1 cellular context compared by ENCODE assay signal in the genomic region with DNA sequence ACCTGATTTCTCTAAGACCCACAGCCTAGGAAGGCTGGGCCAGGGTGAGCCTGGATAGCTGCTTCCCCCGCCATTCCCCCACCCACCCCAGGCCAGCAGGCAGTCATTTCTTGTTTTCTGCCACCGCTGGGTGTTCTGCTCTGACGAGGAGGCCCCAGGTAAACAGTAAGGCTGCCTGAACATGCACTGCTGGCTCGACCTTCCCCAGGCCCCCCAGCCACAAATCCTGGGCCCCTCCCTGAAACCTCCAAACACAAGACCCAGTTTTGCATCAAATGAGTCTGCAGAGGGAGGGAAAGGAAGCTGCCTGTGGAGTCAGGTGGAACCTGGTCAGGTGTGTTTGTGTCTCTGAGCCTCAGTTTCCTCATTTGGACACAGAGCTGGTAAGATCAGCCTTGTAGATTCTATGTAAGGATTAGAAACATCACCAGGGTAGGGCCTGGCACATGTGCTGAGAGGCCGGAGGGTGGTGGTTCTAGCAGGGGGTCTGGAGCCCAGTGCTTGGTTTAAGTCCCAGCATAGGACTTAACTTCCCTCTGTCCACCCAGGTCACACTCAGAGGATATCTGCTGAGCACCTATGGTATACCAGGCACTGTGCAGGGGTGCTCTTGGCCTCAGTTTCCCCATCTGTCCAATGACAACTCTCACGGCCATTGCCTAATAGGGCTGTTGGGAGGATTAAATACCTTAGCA.
TF ChIP-seq lines count a peak whose summit lies in the region.

No MANE protein-coding gene starts in this region.

TF ChIP-seq in GM12878, 131 proteins besides CTCF, POLR2A, EP300 and RAD21:
- TF ChIP-seq SMC3 (IDR thresholded peaks at IDR 0.05; ENCODE audit: borderline replicate concordance, low read length) (no peak), CBFB (IDR thresholded peaks at IDR 0.05; ENCODE audit: low read depth) (no peak), KDM1A (IDR thresholded peaks at IDR 0.05; ENCODE audit: borderline replicate concordance) (no peak), SUZ12 (IDR thresholded peaks at IDR 0.05; ENCODE audit: unreplicated experiment) (no peak), TCF7 (IDR thresholded peaks at IDR 0.05; ENCODE audit: borderline replicate concordance) (no peak), JUNB (IDR thresholded peaks at IDR 0.05) (no peak), SMARCA5 (IDR thresholded peaks at IDR 0.05) (no peak), CHD1 (IDR thresholded peaks at IDR 0.05; ENCODE audit: low read depth, low read length) (no peak), PAX8 (IDR thresholded peaks at IDR 0.05) (no peak), SP1 (IDR thresholded peaks at IDR 0.05; ENCODE audit: low read depth, low read length) (no peak), RUNX3 (IDR thresholded peaks at IDR 0.05; ENCODE audit: low read length) (peak; percentile 29; the same call in 1 of the 2 replicates), EED (IDR thresholded peaks at IDR 0.05; ENCODE audit: low read depth) (0 out of 2 replicates have a peak, but pooled peaks have one; percentile 38), RFX5 (IDR thresholded peaks at IDR 0.05; ENCODE audit: low read depth, low read length) (no peak), YY1 (IDR thresholded peaks at IDR 0.05; ENCODE audit: low read depth, low read length) (0 out of 2 replicates have a peak, but pooled peaks have one; percentile 16), ASH2L (IDR thresholded peaks at IDR 0.05; ENCODE audit: borderline replicate concordance, low read depth) (no peak), KLF5 (IDR thresholded peaks at IDR 0.05; ENCODE audit: partially characterized antibody) (no peak), IRF4 (IDR thresholded peaks at IDR 0.05; ENCODE audit: low read depth, low read length) (no peak), NBN (IDR thresholded peaks at IDR 0.05) (no peak), SREBF1 (IDR thresholded peaks at IDR 0.05; ENCODE audit: low read length) (no peak), IKZF2 (IDR thresholded peaks at IDR 0.05) (no peak; a peak in 1 of 4 replicates), SUPT20H (IDR thresholded peaks at IDR 0.05; ENCODE audit: borderline replicate concordance, control insufficient read depth, low read depth, low read length) (no peak), FOXK2 (IDR thresholded peaks at IDR 0.05) (no peak), CEBPB (IDR thresholded peaks at IDR 0.05; ENCODE audit: borderline replicate concordance in 1 of 2, low read depth in 2 of 2, low read length in 2 of 2) (no peak), CREM (IDR thresholded peaks at IDR 0.05; ENCODE audit: low read depth) (peak; percentile 13; the same call in 1 of the 2 replicates), ZZZ3 (IDR thresholded peaks at IDR 0.05; ENCODE audit: control insufficient read depth, insufficient read length, low read depth) (no peak), TBL1XR1 (IDR thresholded peaks at IDR 0.05; ENCODE audit: low read depth, low read length) (no peak), LARP7 (IDR thresholded peaks at IDR 0.05) (0 out of 2 replicates have a peak, but pooled peaks have one; percentile 20), CHD2 (IDR thresholded peaks at IDR 0.05; ENCODE audit: borderline replicate concordance, low read depth, low read length) (no peak), RAD51 (IDR thresholded peaks at IDR 0.05) (no peak), STAT1 (conservative IDR thresholded peaks at IDR 0.05) (no peak), DPF2 (IDR thresholded peaks at IDR 0.05) (no peak), EGR1 (IDR thresholded peaks at IDR 0.05; ENCODE audit: borderline replicate concordance in 1 of 2, low read depth in 2 of 2, low read length in 2 of 2) (0 out of 3 replicates have a peak, but pooled peaks of 1 of the 2 experiments have one; percentile 11), RCOR1 (conservative IDR thresholded peaks at IDR 0.05; ENCODE audit: low read depth, low read length) (no peak), POLR2AphosphoS5 (IDR thresholded peaks at IDR 0.05; ENCODE audit: low read length) (no peak)
- TF ChIP-seq, protein P1, sequence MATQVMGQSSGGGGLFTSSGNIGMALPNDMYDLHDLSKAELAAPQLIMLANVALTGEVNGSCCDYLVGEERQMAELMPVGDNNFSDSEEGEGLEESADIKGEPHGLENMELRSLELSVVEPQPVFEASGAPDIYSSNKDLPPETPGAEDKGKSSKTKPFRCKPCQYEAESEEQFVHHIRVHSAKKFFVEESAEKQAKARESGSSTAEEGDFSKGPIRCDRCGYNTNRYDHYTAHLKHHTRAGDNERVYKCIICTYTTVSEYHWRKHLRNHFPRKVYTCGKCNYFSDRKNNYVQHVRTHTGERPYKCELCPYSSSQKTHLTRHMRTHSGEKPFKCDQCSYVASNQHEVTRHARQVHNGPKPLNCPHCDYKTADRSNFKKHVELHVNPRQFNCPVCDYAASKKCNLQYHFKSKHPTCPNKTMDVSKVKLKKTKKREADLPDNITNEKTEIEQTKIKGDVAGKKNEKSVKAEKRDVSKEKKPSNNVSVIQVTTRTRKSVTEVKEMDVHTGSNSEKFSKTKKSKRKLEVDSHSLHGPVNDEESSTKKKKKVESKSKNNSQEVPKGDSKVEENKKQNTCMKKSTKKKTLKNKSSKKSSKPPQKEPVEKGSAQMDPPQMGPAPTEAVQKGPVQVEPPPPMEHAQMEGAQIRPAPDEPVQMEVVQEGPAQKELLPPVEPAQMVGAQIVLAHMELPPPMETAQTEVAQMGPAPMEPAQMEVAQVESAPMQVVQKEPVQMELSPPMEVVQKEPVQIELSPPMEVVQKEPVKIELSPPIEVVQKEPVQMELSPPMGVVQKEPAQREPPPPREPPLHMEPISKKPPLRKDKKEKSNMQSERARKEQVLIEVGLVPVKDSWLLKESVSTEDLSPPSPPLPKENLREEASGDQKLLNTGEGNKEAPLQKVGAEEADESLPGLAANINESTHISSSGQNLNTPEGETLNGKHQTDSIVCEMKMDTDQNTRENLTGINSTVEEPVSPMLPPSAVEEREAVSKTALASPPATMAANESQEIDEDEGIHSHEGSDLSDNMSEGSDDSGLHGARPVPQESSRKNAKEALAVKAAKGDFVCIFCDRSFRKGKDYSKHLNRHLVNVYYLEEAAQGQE (IDR thresholded peaks at IDR 0.05; ENCODE audit: low read depth, low read length) = no peak
- TF ChIP-seq, protein P2, sequence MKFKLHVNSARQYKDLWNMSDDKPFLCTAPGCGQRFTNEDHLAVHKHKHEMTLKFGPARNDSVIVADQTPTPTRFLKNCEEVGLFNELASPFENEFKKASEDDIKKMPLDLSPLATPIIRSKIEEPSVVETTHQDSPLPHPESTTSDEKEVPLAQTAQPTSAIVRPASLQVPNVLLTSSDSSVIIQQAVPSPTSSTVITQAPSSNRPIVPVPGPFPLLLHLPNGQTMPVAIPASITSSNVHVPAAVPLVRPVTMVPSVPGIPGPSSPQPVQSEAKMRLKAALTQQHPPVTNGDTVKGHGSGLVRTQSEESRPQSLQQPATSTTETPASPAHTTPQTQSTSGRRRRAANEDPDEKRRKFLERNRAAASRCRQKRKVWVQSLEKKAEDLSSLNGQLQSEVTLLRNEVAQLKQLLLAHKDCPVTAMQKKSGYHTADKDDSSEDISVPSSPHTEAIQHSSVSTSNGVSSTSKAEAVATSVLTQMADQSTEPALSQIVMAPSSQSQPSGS (IDR thresholded peaks at IDR 0.05; ENCODE audit: low read length) = no peak
- TF ChIP-seq, protein P3, sequence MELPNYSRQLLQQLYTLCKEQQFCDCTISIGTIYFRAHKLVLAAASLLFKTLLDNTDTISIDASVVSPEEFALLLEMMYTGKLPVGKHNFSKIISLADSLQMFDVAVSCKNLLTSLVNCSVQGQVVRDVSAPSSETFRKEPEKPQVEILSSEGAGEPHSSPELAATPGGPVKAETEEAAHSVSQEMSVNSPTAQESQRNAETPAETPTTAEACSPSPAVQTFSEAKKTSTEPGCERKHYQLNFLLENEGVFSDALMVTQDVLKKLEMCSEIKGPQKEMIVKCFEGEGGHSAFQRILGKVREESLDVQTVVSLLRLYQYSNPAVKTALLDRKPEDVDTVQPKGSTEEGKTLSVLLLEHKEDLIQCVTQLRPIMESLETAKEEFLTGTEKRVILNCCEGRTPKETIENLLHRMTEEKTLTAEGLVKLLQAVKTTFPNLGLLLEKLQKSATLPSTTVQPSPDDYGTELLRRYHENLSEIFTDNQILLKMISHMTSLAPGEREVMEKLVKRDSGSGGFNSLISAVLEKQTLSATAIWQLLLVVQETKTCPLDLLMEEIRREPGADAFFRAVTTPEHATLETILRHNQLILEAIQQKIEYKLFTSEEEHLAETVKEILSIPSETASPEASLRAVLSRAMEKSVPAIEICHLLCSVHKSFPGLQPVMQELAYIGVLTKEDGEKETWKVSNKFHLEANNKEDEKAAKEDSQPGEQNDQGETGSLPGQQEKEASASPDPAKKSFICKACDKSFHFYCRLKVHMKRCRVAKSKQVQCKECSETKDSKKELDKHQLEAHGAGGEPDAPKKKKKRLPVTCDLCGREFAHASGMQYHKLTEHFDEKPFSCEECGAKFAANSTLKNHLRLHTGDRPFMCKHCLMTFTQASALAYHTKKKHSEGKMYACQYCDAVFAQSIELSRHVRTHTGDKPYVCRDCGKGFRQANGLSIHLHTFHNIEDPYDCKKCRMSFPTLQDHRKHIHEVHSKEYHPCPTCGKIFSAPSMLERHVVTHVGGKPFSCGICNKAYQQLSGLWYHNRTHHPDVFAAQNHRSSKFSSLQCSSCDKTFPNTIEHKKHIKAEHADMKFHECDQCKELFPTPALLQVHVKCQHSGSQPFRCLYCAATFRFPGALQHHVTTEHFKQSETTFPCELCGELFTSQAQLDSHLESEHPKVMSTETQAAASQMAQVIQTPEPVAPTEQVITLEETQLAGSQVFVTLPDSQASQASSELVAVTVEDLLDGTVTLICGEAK (IDR thresholded peaks at IDR 0.05; ENCODE audit: borderline replicate concordance) = no peak
- TF ChIP-seq, protein P4, sequence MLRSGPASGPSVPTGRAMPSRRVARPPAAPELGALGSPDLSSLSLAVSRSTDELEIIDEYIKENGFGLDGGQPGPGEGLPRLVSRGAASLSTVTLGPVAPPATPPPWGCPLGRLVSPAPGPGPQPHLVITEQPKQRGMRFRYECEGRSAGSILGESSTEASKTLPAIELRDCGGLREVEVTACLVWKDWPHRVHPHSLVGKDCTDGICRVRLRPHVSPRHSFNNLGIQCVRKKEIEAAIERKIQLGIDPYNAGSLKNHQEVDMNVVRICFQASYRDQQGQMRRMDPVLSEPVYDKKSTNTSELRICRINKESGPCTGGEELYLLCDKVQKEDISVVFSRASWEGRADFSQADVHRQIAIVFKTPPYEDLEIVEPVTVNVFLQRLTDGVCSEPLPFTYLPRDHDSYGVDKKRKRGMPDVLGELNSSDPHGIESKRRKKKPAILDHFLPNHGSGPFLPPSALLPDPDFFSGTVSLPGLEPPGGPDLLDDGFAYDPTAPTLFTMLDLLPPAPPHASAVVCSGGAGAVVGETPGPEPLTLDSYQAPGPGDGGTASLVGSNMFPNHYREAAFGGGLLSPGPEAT (IDR thresholded peaks at IDR 0.05; ENCODE audit: low read depth) = no peak
- TF ChIP-seq, protein P5, sequence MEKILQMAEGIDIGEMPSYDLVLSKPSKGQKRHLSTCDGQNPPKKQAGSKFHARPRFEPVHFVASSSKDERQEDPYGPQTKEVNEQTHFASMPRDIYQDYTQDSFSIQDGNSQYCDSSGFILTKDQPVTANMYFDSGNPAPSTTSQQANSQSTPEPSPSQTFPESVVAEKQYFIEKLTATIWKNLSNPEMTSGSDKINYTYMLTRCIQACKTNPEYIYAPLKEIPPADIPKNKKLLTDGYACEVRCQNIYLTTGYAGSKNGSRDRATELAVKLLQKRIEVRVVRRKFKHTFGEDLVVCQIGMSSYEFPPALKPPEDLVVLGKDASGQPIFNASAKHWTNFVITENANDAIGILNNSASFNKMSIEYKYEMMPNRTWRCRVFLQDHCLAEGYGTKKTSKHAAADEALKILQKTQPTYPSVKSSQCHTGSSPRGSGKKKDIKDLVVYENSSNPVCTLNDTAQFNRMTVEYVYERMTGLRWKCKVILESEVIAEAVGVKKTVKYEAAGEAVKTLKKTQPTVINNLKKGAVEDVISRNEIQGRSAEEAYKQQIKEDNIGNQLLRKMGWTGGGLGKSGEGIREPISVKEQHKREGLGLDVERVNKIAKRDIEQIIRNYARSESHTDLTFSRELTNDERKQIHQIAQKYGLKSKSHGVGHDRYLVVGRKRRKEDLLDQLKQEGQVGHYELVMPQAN (conservative IDR thresholded peaks at IDR 0.05) = no peak
- TF ChIP-seq, protein P6, sequence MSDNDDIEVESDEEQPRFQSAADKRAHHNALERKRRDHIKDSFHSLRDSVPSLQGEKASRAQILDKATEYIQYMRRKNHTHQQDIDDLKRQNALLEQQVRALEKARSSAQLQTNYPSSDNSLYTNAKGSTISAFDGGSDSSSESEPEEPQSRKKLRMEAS (IDR thresholded peaks at IDR 0.05; ENCODE audit: low read depth, low read length) = no peak
